Comparison of ENCODE assay signal across 11 cellular contexts in the genomic region with DNA sequence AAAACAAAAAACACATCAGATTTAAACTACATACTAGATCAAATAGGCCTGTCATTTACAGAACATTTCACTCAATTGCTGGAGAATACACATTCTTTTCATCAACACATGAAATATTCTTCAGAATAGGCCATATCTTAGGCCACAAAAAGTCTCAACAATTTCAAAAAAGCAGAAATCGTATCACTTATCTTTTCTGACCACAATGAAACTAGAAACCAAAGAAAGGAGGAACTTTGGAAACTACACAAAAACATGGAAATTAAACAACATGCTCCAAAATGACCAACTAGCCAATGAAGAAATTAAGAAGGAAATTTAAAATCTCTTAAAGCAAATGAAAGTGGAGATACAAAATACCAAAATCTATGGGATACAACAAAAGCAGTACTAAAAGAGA. TPM values are rescaled to one million over a fixed set of nuclear protein-coding genes. Genes with fewer than 3 reads are reported as not detected.
DNase-seq lines count a peak whose midpoint lies in the region; ATAC-seq and TF ChIP-seq lines count a peak whose summit lies in the region.
"Had no signal": no experiment of that assay in that cellular context is flagged by ENCODE, and none has a peak within 500 bp of the region (broad histone marks: within the 10 kb centered on the region; RNA-seq: fewer than 3 reads in every experiment).

No MANE protein-coding gene starts in this region.

- intact Hi-C loops in activated naive CD4-positive, alpha-beta T cell treated with anti-CD3 and anti-CD28 coated beads for 36 hours (cut with micrococcal nuclease), result no loop called here
- intact Hi-C loops in Right ventricle myocardium superior (cut with DNase I) (no loop called here), colonic mucosa (cut with DNase I) (no loop called here)

- CTCF ChIA-PET in activated naive CD4-positive, alpha-beta T cell treated with anti-CD3 and anti-CD28 coated beads for 36 hours (lab: Charles Lee), result no interaction called here

- no peaks in the 10 kb centered on the region for H3K27me3 ChIP-seq in colonic mucosa

- no peaks in the 10 kb centered on the region for H3K27me3 Mint-ChIP-seq in activated naive CD4-positive, alpha-beta T cell treated with anti-CD3 and anti-CD28 coated beads for 36 hours (ENCODE audit: low read depth)
- no peaks in the 10 kb centered on the region for H3K27me3 Mint-ChIP-seq in activated naive CD8-positive, alpha-beta T cell
- H3K27me3 Mint-ChIP-seq in stimulated activated memory B cell treated with anti-CD40 and anti-IgM and Interleukin-4, amounts not matched to agents 10 μg/mL and 1 μg/mL and 100 μg/mL, for 72 hours, result no peaks in the 10 kb centered on the region

- H3K36me3 Mint-ChIP-seq in activated naive CD4-positive, alpha-beta T cell treated with anti-CD3 and anti-CD28 coated beads for 36 hours (ENCODE audit: low read depth), result peaks cover 18% of the 10 kb centered on the region
- peaks cover 33% of the 10 kb centered on the region for H3K36me3 Mint-ChIP-seq in activated naive CD8-positive, alpha-beta T cell
- peaks cover 30% of the 10 kb centered on the region for H3K36me3 Mint-ChIP-seq in stimulated activated memory B cell treated with anti-CD40 and anti-IgM and Interleukin-4, amounts not matched to agents 10 μg/mL and 1 μg/mL and 100 μg/mL, for 72 hours

- DNase-seq in activated naive CD4-positive, alpha-beta T cell treated with anti-CD3 and anti-CD28 coated beads for 36 hours, result no peak
- no peak for DNase-seq in activated naive CD4-positive, alpha-beta T cell treated with Interleukin-2 at 50 U/mL for 16 hours
- DNase-seq in NOMO-1 treated with DMSO at 0.1 percent for 48 hours (lab: John Stamatoyannopoulos, UW; ENCODE audit: unreplicated experiment) (peak; percentile 73), Right ventricle myocardium superior (no peak), colonic mucosa (no peak)
- DNase-seq: glutamatergic neuron, NCI-H1105 had no signal

- no peaks in the 10 kb centered on the region for H3K9me3 ChIP-seq in colonic mucosa

- ATAC-seq in stimulated activated memory B cell treated with anti-CD40 and anti-IgM and Interleukin-4, amounts not matched to agents 10 μg/mL and 1 μg/mL and 100 μg/mL, for 72 hours, result no peak
- ATAC-seq in GM21619 (IDR thresholded peaks at IDR 0.05; ENCODE audit: unreplicated experiment), result no peak
- no peak for ATAC-seq in Right ventricle myocardium superior (ENCODE audit: poor library complexity)

- peaks cover 4% of the 10 kb centered on the region for H3K9me3 Mint-ChIP-seq in activated naive CD4-positive, alpha-beta T cell treated with anti-CD3 and anti-CD28 coated beads for 36 hours
- no peaks in the 10 kb centered on the region for H3K9me3 Mint-ChIP-seq in activated naive CD8-positive, alpha-beta T cell (ENCODE audit: low read depth)
- H3K9me3 Mint-ChIP-seq in stimulated activated memory B cell treated with anti-CD40 and anti-IgM and Interleukin-4, amounts not matched to agents 10 μg/mL and 1 μg/mL and 100 μg/mL, for 72 hours, result no peaks in the 10 kb centered on the region

- H3K9ac ChIP-seq in colonic mucosa (ENCODE audit: low read depth in 2 of 2, low read length in 2 of 2), result no peak overlapping the region

- no peak for TF ChIP-seq CTCF in colonic mucosa (IDR thresholded peaks at IDR 0.05)

- H3K27ac ChIP-seq in colonic mucosa, result no peak overlapping the region

- H3K4me1 Mint-ChIP-seq in activated naive CD4-positive, alpha-beta T cell treated with anti-CD3 and anti-CD28 coated beads for 36 hours (ENCODE audit: low read depth), result peaks cover 42% of the 10 kb centered on the region
- peaks cover 62% of the 10 kb centered on the region for H3K4me1 Mint-ChIP-seq in activated naive CD8-positive, alpha-beta T cell (ENCODE audit: low read depth)
- peaks cover 47% of the 10 kb centered on the region for H3K4me1 Mint-ChIP-seq in stimulated activated memory B cell treated with anti-CD40 and anti-IgM and Interleukin-4, amounts not matched to agents 10 μg/mL and 1 μg/mL and 100 μg/mL, for 72 hours

- peak overlapping the region; percentile 59 for H3K4me3 Mint-ChIP-seq in activated naive CD4-positive, alpha-beta T cell treated with anti-CD3 and anti-CD28 coated beads for 36 hours
- H3K4me3 Mint-ChIP-seq in activated naive CD8-positive, alpha-beta T cell, result peak overlapping the region; percentile 77
- peak overlapping the region; percentile 76 for H3K4me3 Mint-ChIP-seq in stimulated activated memory B cell treated with anti-CD40 and anti-IgM and Interleukin-4, amounts not matched to agents 10 μg/mL and 1 μg/mL and 100 μg/mL, for 72 hours

- no peaks in the 10 kb centered on the region for H3K4me1 ChIP-seq in colonic mucosa

- H3K4me3 ChIP-seq in colonic mucosa, result no peak overlapping the region
- H3K4me3 ChIP-seq: smooth muscle cell had no signal

- H3K27ac Mint-ChIP-seq in activated naive CD4-positive, alpha-beta T cell treated with anti-CD3 and anti-CD28 coated beads for 36 hours, result peak overlapping the region; percentile 39
- peak overlapping the region; percentile 86 for H3K27ac Mint-ChIP-seq in activated naive CD8-positive, alpha-beta T cell
- peak overlapping the region; percentile 82 for H3K27ac Mint-ChIP-seq in stimulated activated memory B cell treated with anti-CD40 and anti-IgM and Interleukin-4, amounts not matched to agents 10 μg/mL and 1 μg/mL and 100 μg/mL, for 72 hours

- no peaks in the 10 kb centered on the region for H3K36me3 ChIP-seq in colonic mucosa

RNA-seq across cellular contexts. Expression of gene PARP11, which starts 35.1 kb away (rescaled TPM):
- 10 to 100 TPM; 19.9 to 20.7 TPM for total RNA-seq in activated naive CD4-positive, alpha-beta T cell treated with anti-CD3 and anti-CD28 coated beads for 36 hours
- 4.9 TPM for total RNA-seq in Right ventricle myocardium superior
- 1 to 10 TPM; 5.5 to 5.8 TPM for total RNA-seq in colonic mucosa
